ENCODE assay signal across 18 cellular contexts in the genomic region with DNA sequence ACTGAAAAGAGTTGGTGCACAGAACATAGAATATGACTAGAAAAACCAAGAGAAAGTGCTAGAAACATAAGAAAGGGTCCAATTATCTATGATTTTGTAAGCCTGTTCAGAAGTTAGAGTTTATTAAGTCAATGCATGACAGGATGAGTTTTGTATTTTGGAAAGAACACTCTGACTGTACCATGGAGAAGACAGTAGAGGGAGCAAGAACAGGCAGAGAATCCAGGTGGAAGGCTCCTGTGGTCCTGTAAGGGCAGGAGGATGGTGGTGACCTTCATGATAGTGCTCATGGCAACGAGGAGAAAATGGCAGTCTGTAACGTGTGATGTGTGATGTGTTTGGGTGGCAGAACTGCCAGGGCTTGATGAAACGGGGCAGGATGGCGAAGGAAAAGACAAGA.
"Had no signal": no experiment of that assay in that cellular context is flagged by ENCODE, and none has a peak within 500 bp of the region (broad histone marks: within the 10 kb centered on the region; RNA-seq: fewer than 3 reads in every experiment).

No MANE protein-coding gene starts in this region.

- H3K27me3 Mint-ChIP-seq: activated naive CD4-positive, alpha-beta T cell treated with anti-CD3 and anti-CD28 coated beads, Interleukin-2, amount 50 U/mL, for 24 hours; progenitor cell of endocrine pancreas had no signal

- H3K27me3 ChIP-seq: ascending aorta, esophagus squamous epithelium, transverse colon, uterus had no signal

- ATAC-seq: activated T-cell treated with anti-CD3 and anti-CD28 coated beads, Interleukin-2, amount 50 U/mL, for 72 hours; left colon; stimulated activated naive CD8-positive, alpha-beta T cell treated with anti-CD3 and anti-CD28 coated beads, Interleukin-15, Interleukin-2, amounts not matched to agents 100 U/mL and 50 U/mL, for 24 hours had no signal

- DNase-seq: activated CD4-positive, CD25-positive, alpha-beta regulatory T cell treated with anti-CD3 and anti-CD28 coated beads, Interleukin-2, amount 50 U/mL, for 72 hours; activated CD8-positive, alpha-beta memory T cell treated with anti-CD3 and anti-CD28 coated beads for 24 hours; activated effector memory CD4-positive, alpha-beta T cell treated with anti-CD3 and anti-CD28 coated beads, Interleukin-2, amount 50 U/mL, for 16 hours; activated T-cell treated with anti-CD3 and anti-CD28 coated beads, Interleukin-2, amount 50 U/mL, for 72 hours; cortex of kidney; effector CD4-positive, alpha-beta T cell; esophagus squamous epithelium; left colon; midbrain; stimulated activated CD4-positive, alpha-beta T cell treated with anti-CD3 and anti-CD28 coated beads, Interleukin-12 subunit alpha, Interleukin-12 subunit beta, amount 100 ng/mL, for 4 hours; stimulated activated CD4-positive, alpha-beta T cell treated with anti-CD3 and anti-CD28 coated beads, Interleukin-2, amount 100 ng/mL, for 24 hours; stimulated activated naive CD8-positive, alpha-beta T cell treated with anti-CD3 and anti-CD28 coated beads, Interleukin-15, Interleukin-2, amounts not matched to agents 100 U/mL and 50 U/mL, for 24 hours; transverse colon; uterus had no signal

- H3K9me3 ChIP-seq: ascending aorta, esophagus squamous epithelium, transverse colon, uterus had no signal

- H3K4me3 ChIP-seq: ascending aorta, esophagus squamous epithelium, transverse colon, uterus had no signal

- H3K4me3 Mint-ChIP-seq: activated naive CD4-positive, alpha-beta T cell treated with anti-CD3 and anti-CD28 coated beads, Interleukin-2, amount 50 U/mL, for 24 hours; activated T-cell treated with anti-CD3 and anti-CD28 coated beads, Interleukin-2, amount 50 U/mL, for 72 hours; T-helper 1 cell treated with Interleukin-12 subunit alpha and Interleukin-12 subunit beta and Interleukin-4 antibody, amounts not matched to agents 30 μg/mL and 1 μg/mL, for 36 hours had no signal

- H3K4me1 ChIP-seq: ascending aorta, esophagus squamous epithelium, uterus had no signal

- H3K27ac Mint-ChIP-seq: activated naive CD4-positive, alpha-beta T cell treated with anti-CD3 and anti-CD28 coated beads, Interleukin-2, amount 50 U/mL, for 24 hours; activated T-cell treated with anti-CD3 and anti-CD28 coated beads, Interleukin-2, amount 50 U/mL, for 72 hours; T-helper 1 cell treated with Interleukin-12 subunit alpha and Interleukin-12 subunit beta and Interleukin-4 antibody, amounts not matched to agents 30 μg/mL and 1 μg/mL, for 36 hours had no signal

- H3K4me1 Mint-ChIP-seq: activated naive CD4-positive, alpha-beta T cell treated with anti-CD3 and anti-CD28 coated beads, Interleukin-2, amount 50 U/mL, for 24 hours had no signal

- H3K27ac ChIP-seq: ascending aorta, esophagus squamous epithelium, transverse colon, uterus had no signal

- H3K36me3 ChIP-seq: ascending aorta, esophagus squamous epithelium, transverse colon, uterus had no signal
